ENCODE assay signal across 1 cellular context in the genomic region with DNA sequence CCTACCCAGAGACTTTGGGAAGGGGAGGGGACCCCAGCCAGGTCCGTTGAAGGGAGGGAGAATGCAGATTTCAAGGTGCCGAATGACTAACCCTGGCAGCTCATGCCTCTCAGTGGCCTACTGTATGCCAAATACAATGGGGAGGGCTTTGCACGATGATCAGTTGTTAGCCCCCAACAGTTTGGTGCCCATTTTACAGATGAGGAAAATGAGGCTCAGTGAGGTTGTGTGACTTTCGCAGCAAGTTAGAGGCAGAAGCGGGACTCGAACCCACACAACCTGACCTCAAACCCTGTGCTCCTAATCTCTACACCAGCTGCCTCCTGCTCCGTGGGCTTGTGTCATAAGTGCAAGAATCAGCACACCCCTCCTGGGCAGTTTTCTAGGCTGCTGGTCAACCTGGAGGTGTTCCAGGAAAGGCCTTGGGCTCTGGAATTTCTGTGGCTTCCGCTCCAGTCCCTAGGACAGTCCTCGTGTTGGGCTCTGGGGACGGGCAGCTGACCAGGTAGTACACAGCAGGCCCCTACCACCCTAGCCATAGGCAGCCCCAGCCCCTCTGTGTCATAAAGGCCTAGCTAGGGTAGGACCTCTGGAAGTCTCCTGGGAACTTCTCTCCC.
TF ChIP-seq lines count a peak whose summit lies in the region.

No MANE protein-coding gene starts in this region.

TF ChIP-seq in K562, 482 proteins besides CTCF, POLR2A, EP300 and RAD21:
- peak; percentile 54 for TF ChIP-seq RBM25 (IDR thresholded peaks at IDR 0.05; ENCODE audit: low read depth, low read length, severe bottlenecking)
- TF ChIP-seq VEZF1 (CRISPR knock-in tag; IDR thresholded peaks at IDR 0.05) = no peak
- no peak for TF ChIP-seq ETV6 (IDR thresholded peaks at IDR 0.05; ENCODE audit: borderline replicate concordance in 1 of 2, low read depth in 2 of 2, low read length in 1 of 2)
- no peak for TF ChIP-seq ETV6 (CRISPR knock-in tag; IDR thresholded peaks at IDR 0.05; ENCODE audit: borderline replicate concordance)
- peak; percentile 49; the same call in 1 of the 2 replicates for TF ChIP-seq BCOR (IDR thresholded peaks at IDR 0.05)
